ENCODE assay signal across 8 cellular contexts in genomic region chr4:82898322-82899243, GRCh38. TPM values are rescaled to one million over a fixed set of nuclear protein-coding genes. Genes with fewer than 3 reads are reported as not detected.
DNase-seq lines count a peak whose midpoint lies in the region; ATAC-seq, FAIRE-seq and TF ChIP-seq lines count a peak whose summit lies in the region.

No MANE protein-coding gene starts in this region.

- H2BK12ac ChIP-seq in mesenchymal stem cell (ENCODE audit: low read length in 2 of 2), result no peak overlapping the region

- no peaks in the 10 kb centered on the region for H3K4me1 ChIP-seq in mesenchymal stem cell (ENCODE audit: control insufficient read depth, insufficient read depth, low read depth, low read length)

- H3K79me1 ChIP-seq in mesenchymal stem cell (replicated peaks; ENCODE audit: low read length, poor library complexity, severe bottlenecking), result peaks cover 6% of the 10 kb centered on the region

- no peak overlapping the region for H3K18ac ChIP-seq in mesenchymal stem cell (ENCODE audit: low read depth in 1 of 2, low read length in 2 of 2)

- no peak overlapping the region for H4K8ac ChIP-seq in mesenchymal stem cell (ENCODE audit: low read length)

- H3K9me3 ChIP-seq in mesenchymal stem cell (ENCODE audit: control insufficient read depth, low read length), result no peaks in the 10 kb centered on the region

- no peak overlapping the region for H2BK5ac ChIP-seq in mesenchymal stem cell (ENCODE audit: low read depth, low read length, poor library complexity, severe bottlenecking)

- no peak for ATAC-seq in HG03565 (IDR thresholded peaks at IDR 0.05; ENCODE audit: unreplicated experiment)

- H3K36me3 ChIP-seq in bronchial epithelial cell (ENCODE audit: control insufficient read depth, insufficient read depth, low read length), result peaks cover 3% of the 10 kb centered on the region
- peaks cover 3 to 35% of the 10 kb centered on the region in 2 experiments for H3K36me3 ChIP-seq in mesenchymal stem cell (ENCODE audit: control insufficient read depth in 1 of 2, insufficient read depth in 2 of 2, low read depth in 1 of 2, low read length in 2 of 2)

- no peak overlapping the region for H4K91ac ChIP-seq in mesenchymal stem cell (ENCODE audit: low read length)

- TF ChIP-seq CTCF in LNCaP clone FGC (IDR thresholded peaks at IDR 0.05; ENCODE audit: control insufficient read depth, extremely low read depth, insufficient read depth) (peak; percentile 22; the same call in 1 of the 2 replicates), bronchial epithelial cell (IDR thresholded peaks at IDR 0.05; ENCODE audit: insufficient read depth, low read length, severe bottlenecking) (peak; percentile 30)

- no peak overlapping the region for H2AFZ ChIP-seq in mesenchymal stem cell (ENCODE audit: low read depth, low read length)

- no peak overlapping the region for H3K14ac ChIP-seq in mesenchymal stem cell (ENCODE audit: low read length in 2 of 2)

- H3K27me3 ChIP-seq in bronchial epithelial cell (ENCODE audit: control insufficient read depth, insufficient read depth, low read length), result no peaks in the 10 kb centered on the region
- no peaks in the 10 kb centered on the region for H3K27me3 ChIP-seq in mesenchymal stem cell (ENCODE audit: control insufficient read depth in 1 of 2, insufficient read depth in 1 of 2, low read length in 2 of 2)

- 0% methylated on average over 1 of the region's 7 CpGs for WGBS in mesenchymal stem cell

- H2AK5ac ChIP-seq in mesenchymal stem cell (ENCODE audit: low read length, severe bottlenecking), result no peak overlapping the region

- no peak overlapping the region for H3K4ac ChIP-seq in mesenchymal stem cell (ENCODE audit: low read depth in 1 of 2, low read length in 2 of 2)

- FAIRE-seq in bronchial epithelial cell (lab: Jason Lieb, UNC), result no peak

- peak overlapping the region; percentile 51 for H3K4me2 ChIP-seq in mesenchymal stem cell (ENCODE audit: low read length, poor library complexity, severe bottlenecking)

- no peak overlapping the region for H3K23ac ChIP-seq in mesenchymal stem cell (ENCODE audit: low read length in 2 of 2)

- peak overlapping the region; percentile 35 for H3K27ac ChIP-seq in mesenchymal stem cell (ENCODE audit: low read length, poor library complexity, severe bottlenecking)

- H3K4me3 ChIP-seq in LNCaP clone FGC (ENCODE audit: low read depth, low read length) (peak overlapping the region; percentile 79), bronchial epithelial cell (ENCODE audit: low read depth, low read length) (peak overlapping the region; percentile 60), mesenchymal stem cell (ENCODE audit: insufficient read depth in 1 of 2, low read depth in 1 of 2, low read length in 2 of 2) (peak overlapping the region in 1 of 2 experiments; percentile 96)

- H2BK15ac ChIP-seq in mesenchymal stem cell (ENCODE audit: low read depth, poor library complexity, severe bottlenecking), result no peak overlapping the region

- H2BK120ac ChIP-seq in mesenchymal stem cell (ENCODE audit: low read depth, low read length), result no peak overlapping the region

- H3K9ac ChIP-seq in mesenchymal stem cell (ENCODE audit: low read length), result peak overlapping the region; percentile 93

- DNase-seq in NCI-H1105 treated with DMSO at 0.1 percent for 48 hours (lab: John Stamatoyannopoulos, UW) (peak; percentile 9), NCI-H1105 (lab: John Stamatoyannopoulos, UW) (no peak), LNCaP clone FGC (ENCODE audit: low read depth) (no peak), bronchial epithelial cell (ENCODE audit: low read depth) (peak; percentile 83), mesenchymal stem cell (peak; percentile 92), NCI-H2107 (lab: John Stamatoyannopoulos, UW) (no peak)
- DNase-seq in activated T-cell treated with anti-CD3 and anti-CD28 coated beads, Interleukin-2, amount 50 U/mL, for 1 hour, result no peak

RNA-seq across cellular contexts. Expression of gene THAP9, which starts 2.0 kb away (rescaled TPM):
- total RNA-seq in bronchial epithelial cell, result 2.9 TPM in 2 replicates
- polyA plus RNA-seq in mesenchymal stem cell (2013, experiment 1 of 2), result 1.2 TPM
- 1.8 TPM for polyA plus RNA-seq in mesenchymal stem cell (2013, experiment 2 of 2)

RNA-seq across cellular contexts. Expression of gene SEC31A, which starts 7.6 kb away (rescaled TPM):
- 96.0 and 128 TPM in 2 replicates for total RNA-seq in bronchial epithelial cell
- polyA plus RNA-seq in mesenchymal stem cell (2013, experiment 1 of 2), result 381 TPM
- polyA plus RNA-seq in mesenchymal stem cell (2013, experiment 2 of 2), result 357 TPM

Comparison
In these comparisons a context has a peak if more than half of its experiments do, and no peak if none do; other contexts are left out.
1. DNase-seq: peak in NCI-H1105 treated with DMSO at 0.1 percent for 48 hours (single experiment), bronchial epithelial cell (single experiment) and mesenchymal stem cell (single experiment); none in NCI-H1105 (single experiment), LNCaP clone FGC (single experiment), NCI-H2107 (single experiment) and activated T-cell treated with anti-CD3 and anti-CD28 coated beads, Interleukin-2, amount 50 U/mL, for 1 hour (single experiment).